ENCODE assay signal across 8 cellular contexts in the genomic region with DNA sequence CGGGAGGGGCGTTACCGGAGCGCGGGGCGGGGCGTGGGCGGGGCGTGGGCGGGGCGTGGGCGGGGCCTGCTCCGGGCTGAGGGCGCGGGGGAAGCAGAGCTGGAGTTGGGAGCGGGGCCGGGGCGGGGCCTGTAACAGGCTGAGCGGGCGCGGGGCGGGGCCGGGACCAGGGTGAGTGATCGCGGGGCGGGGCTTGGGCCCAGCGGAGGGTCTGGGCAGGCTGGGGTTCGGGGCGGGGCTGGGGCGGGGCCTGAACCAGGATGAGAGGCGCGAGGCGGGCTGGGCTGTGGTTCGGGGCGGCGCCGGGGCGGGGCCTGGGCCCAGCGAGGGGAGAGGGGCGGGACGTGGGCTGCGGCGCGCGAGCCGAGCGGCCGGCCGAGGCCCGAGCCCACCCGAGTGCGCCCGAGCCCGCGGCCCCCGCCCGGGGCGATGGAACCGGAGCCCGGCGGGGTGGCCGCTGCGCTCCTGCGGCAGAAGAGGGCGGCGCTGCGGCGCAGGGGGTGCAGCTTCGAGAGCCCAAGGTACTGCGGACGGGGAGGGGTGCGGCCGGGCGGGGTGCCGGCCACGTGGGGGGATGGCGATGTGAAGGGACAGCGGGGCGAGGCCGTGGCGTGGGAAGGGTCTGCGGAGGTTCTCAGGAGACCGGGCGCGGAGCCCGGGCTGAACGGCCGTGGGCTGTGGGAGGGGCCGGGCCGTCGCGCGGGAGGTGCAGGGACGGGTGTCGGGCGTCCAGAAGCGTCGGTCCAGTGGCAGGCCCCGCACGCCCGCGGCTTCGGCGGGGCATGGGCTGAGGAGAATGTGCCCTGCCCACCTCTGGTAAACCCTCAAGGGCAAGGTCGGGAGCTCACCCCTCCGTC. TPM values are rescaled to one million over a fixed set of nuclear protein-coding genes. Genes with fewer than 3 reads are reported as not detected.
DNase-seq lines count a peak whose midpoint lies in the region; ATAC-seq and TF ChIP-seq lines count a peak whose summit lies in the region.

No MANE protein-coding gene starts in this region.

- no peaks in the 10 kb centered on the region for H4K20me1 ChIP-seq in OCI-LY7 (ENCODE audit: insufficient read depth, low read length)

- ATAC-seq in GM21367 (IDR thresholded peaks at IDR 0.05; ENCODE audit: unreplicated experiment) = peak; percentile 37
- ATAC-seq in activated T-cell treated with anti-CD3 and anti-CD28 coated beads, Interleukin-2, amount 50 U/mL, for 4 hours = peak; percentile 84 to 85

- CTCF ChIA-PET in OCI-LY7 (lab: Charles Lee; ENCODE audit: unreplicated experiment) = interaction anchor here (0.5 to 0.7 kb wide), 3 partner anchors 16 to 1381 kb away, joined by 4 to 7 read pairs (median 5); no protein-coding TSS in a partner anchor

- no peaks in the 10 kb centered on the region for H3K9me3 ChIP-seq in OCI-LY7 (ENCODE audit: low read length)
- no peaks in the 10 kb centered on the region for H3K9me3 ChIP-seq in esophagus muscularis mucosa
- no peaks in the 10 kb centered on the region for H3K9me3 ChIP-seq in muscle layer of colon (ENCODE audit: low read length)

- H3K79me2 ChIP-seq in OCI-LY7 (ENCODE audit: insufficient read depth, low read depth, low read length) = no peaks in the 10 kb centered on the region

- peaks cover 0 to 12% (median 3%) of the 10 kb centered on the region in 7 donors for H3K9me3 Mint-ChIP-seq in CD14-positive monocyte
- H3K9me3 Mint-ChIP-seq in activated T-cell treated with anti-CD3 and anti-CD28 coated beads, Interleukin-2, amount 50 U/mL, for 4 hours = no peaks in the 10 kb centered on the region

- intact Hi-C loops in CD14-positive monocyte (cut with micrococcal nuclease) = loop anchor here (5.0 to 10.0 kb wide), 3 partner anchors 172 to 692 kb away; a partner anchor contains a TSS
- intact Hi-C loops in OCI-LY7 (cut with micrococcal nuclease; ENCODE audit: unreplicated experiment) = loop anchor here (2.0 kb wide), 2 partner anchors 172 to 224 kb away; a partner anchor contains a TSS
- intact Hi-C loops in esophagus muscularis mucosa (cut with DNase I) = no loop called here

- H3K9me2 ChIP-seq in OCI-LY7 (ENCODE audit: insufficient read depth, low read length) = no peaks in the 10 kb centered on the region

- peak overlapping the region; percentile 81 to 85 for H3K4me3 Mint-ChIP-seq in CD14-positive monocyte
- H3K4me3 Mint-ChIP-seq in activated T-cell treated with anti-CD3 and anti-CD28 coated beads, Interleukin-2, amount 50 U/mL, for 4 hours = peak overlapping the region; percentile 77

- no TSS peak for BruUV-seq in OCI-LY7 (replicated peaks; lab: Mats Ljungman, UMichigan)

- H3K27ac Mint-ChIP-seq in CD14-positive monocyte = peak overlapping the region in 4 of 7 donors; percentile 76 to 91 (median 82)

- H3K27me3 ChIP-seq in esophagus muscularis mucosa (no peaks in the 10 kb centered on the region), muscle layer of colon (ENCODE audit: control insufficient read depth in 1 of 2, insufficient read depth in 2 of 2, low read length in 2 of 2) (no peaks in the 10 kb centered on the region)

- no peak overlapping the region for H3K9ac ChIP-seq in muscle layer of colon (ENCODE audit: low read length)

- peak overlapping the region; percentile 93 for H3K4me2 ChIP-seq in OCI-LY7 (ENCODE audit: low read length)

- TF ChIP-seq POLR2A in esophagus muscularis mucosa (IDR thresholded peaks at IDR 0.05; ENCODE audit: low read depth) = no peak

- TF ChIP-seq CTCF in CD14-positive monocyte (IDR thresholded peaks at IDR 0.05) (no peak), OCI-LY7 (conservative IDR thresholded peaks at IDR 0.05; ENCODE audit: low read length) (no peak), esophagus muscularis mucosa (IDR thresholded peaks at IDR 0.05) (no peak)

- H2AFZ ChIP-seq in OCI-LY7 (ENCODE audit: low read length) = peak overlapping the region; percentile 87

- peaks cover 17% of the 10 kb centered on the region for H3K4me1 Mint-ChIP-seq in CD14-positive monocyte
- peaks cover 30% of the 10 kb centered on the region for H3K4me1 Mint-ChIP-seq in activated T-cell treated with anti-CD3 and anti-CD28 coated beads, Interleukin-2, amount 50 U/mL, for 4 hours (ENCODE audit: low read depth)

- DNase-seq in CD14-positive monocyte (ENCODE audit: low spot score) = peak; percentile 89
- DNase-seq in HuH-7 (ENCODE audit: low spot score) = peak; percentile 98
- DNase-seq in OCI-LY7 (ENCODE audit: low spot score) = peak; percentile 94
- DNase-seq in activated T-cell treated with anti-CD3 and anti-CD28 coated beads, Interleukin-2, amount 50 U/mL, for 4 hours = peak; percentile 95
- DNase-seq in esophagus muscularis mucosa (ENCODE audit: extremely low spot score) = peak; percentile 100
- DNase-seq in stimulated activated CD8-positive, alpha-beta memory T cell treated with anti-CD3 and anti-CD28 coated beads, Interleukin-4, amount 100 ng/mL, for 4 hours (ENCODE audit: low read depth in 2 of 2, low spot score in 1 of 2) = peak; percentile 81 to 87

- H3K27ac ChIP-seq in OCI-LY7 (ENCODE audit: low read depth, low read length, poor library complexity, severe bottlenecking) (peak overlapping the region; percentile 57), esophagus muscularis mucosa (replicated peaks in 1 of 4) (peak overlapping the region; percentile 81 to 87 (median 84)), muscle layer of colon (ENCODE audit: low read depth, low read length) (peak overlapping the region; percentile 66)

- H3K4me3 ChIP-seq in OCI-LY7 (ENCODE audit: low read depth, low read length, poor library complexity, severe bottlenecking) = peak overlapping the region; percentile 80
- H3K4me3 ChIP-seq in esophagus muscularis mucosa = peak overlapping the region; percentile 81 to 93 (median 88)
- H3K4me3 ChIP-seq in muscle layer of colon (ENCODE audit: low read depth in 1 of 2, low read length in 2 of 2) = peak overlapping the region; percentile 55 to 56

- peaks cover 3 to 9% of the 10 kb centered on the region in 2 donors for H3K36me3 Mint-ChIP-seq in CD14-positive monocyte
- no peaks in the 10 kb centered on the region for H3K36me3 Mint-ChIP-seq in activated T-cell treated with anti-CD3 and anti-CD28 coated beads, Interleukin-2, amount 50 U/mL, for 4 hours (ENCODE audit: insufficient read depth)

- H3K27me3 Mint-ChIP-seq in CD14-positive monocyte (ENCODE audit: low read depth in 3 of 3) = peaks cover 37 to 52% (median 43%) of the 10 kb centered on the region in 3 donors
- H3K27me3 Mint-ChIP-seq in activated T-cell treated with anti-CD3 and anti-CD28 coated beads, Interleukin-2, amount 50 U/mL, for 4 hours (ENCODE audit: low read depth) = peaks cover 5% of the 10 kb centered on the region

- TF ChIP-seq EP300 in esophagus muscularis mucosa (IDR thresholded peaks at IDR 0.05) = no peak

- H3K4me1 ChIP-seq in OCI-LY7 (ENCODE audit: insufficient read depth, low read length, poor library complexity, severe bottlenecking) = peaks cover 46% of the 10 kb centered on the region
- H3K4me1 ChIP-seq in esophagus muscularis mucosa = peaks cover 14 to 28% (median 26%) of the 10 kb centered on the region in 4 donors
- peaks cover 15% of the 10 kb centered on the region for H3K4me1 ChIP-seq in muscle layer of colon (ENCODE audit: insufficient read depth, low read length)

- H3K36me3 ChIP-seq in OCI-LY7 (ENCODE audit: insufficient read depth, low read length) (no peaks in the 10 kb centered on the region), esophagus muscularis mucosa (no peaks in the 10 kb centered on the region), muscle layer of colon (ENCODE audit: insufficient read depth, low read length) (no peaks in the 10 kb centered on the region)

- POLR2A ChIA-PET in OCI-LY7 (lab: Charles Lee) = interaction anchor here (0.6 to 1.8 kb wide), 7 partner anchors 10 to 311 kb away, joined by 3 to 10 read pairs (median 4); a partner anchor contains a TSS

- WGBS in esophagus muscularis mucosa = 0% methylated on average over 5 of the region's 106 CpGs

RNA-seq across cellular contexts. Expression of a gene that starts 39.5 kb away (rescaled TPM):
- polyA plus RNA-seq in CD14-positive monocyte = under 1 TPM; 0.39 to 0.94 TPM
- total RNA-seq in OCI-LY7 (2014; rRNA removed; shearing (Covaris generic)) = 17.2 and 21.1 TPM in 2 replicates
- total RNA-seq in OCI-LY7 (2022) (16.1 and 23.2 TPM in 2 replicates), esophagus muscularis mucosa (10 to 100 TPM in 3 of 4 donors, 1 to 10 TPM in 1; 8.9 to 17.9 (median 12.2) TPM)
- 1 to 10 TPM in 1 of 3 donors, under 1 TPM in 2; 0.66 to 1.5 (median 0.66) TPM for total RNA-seq in activated T-cell treated with anti-CD3 and anti-CD28 coated beads, Interleukin-2, amount 50 U/mL, for 4 hours

Comparison
In these comparisons a context has a peak if more than half of its experiments do, and no peak if none do; other contexts are left out.
1. Peak in every context shown above with its lines: DNase-seq, ATAC-seq, H3K4me3 ChIP-seq and H3K27ac ChIP-seq.
2. RNA of a gene that starts 39.5 kb away (total RNA-seq): 16.1 to 23.2 TPM in OCI-LY7 and 8.9 to 17.9 TPM in esophagus muscularis mucosa; 0.66 to 1.5 TPM in activated T-cell treated with anti-CD3 and anti-CD28 coated beads, Interleukin-2, amount 50 U/mL, for 4 hours; every median in the first group is over 4 times any median in the second.